9 cellular contexts compared by ENCODE assay signal in genomic region chr19:3556423-3556977, GRCh38. TPM values are rescaled to one million over a fixed set of nuclear protein-coding genes. Genes with fewer than 3 reads are reported as not detected.
DNase-seq lines count a peak whose midpoint lies in the region; ATAC-seq and TF ChIP-seq lines count a peak whose summit lies in the region.
"Had no signal": no experiment of that assay in that cellular context is flagged by ENCODE, and none has a peak within 500 bp of the region (broad histone marks: within the 10 kb centered on the region; RNA-seq: fewer than 3 reads in every experiment).

No MANE protein-coding gene starts in this region.

- H3K4me1 ChIP-seq in body of pancreas (peaks cover 45% of the 10 kb centered on the region), mesenchymal stem cell (ENCODE audit: control insufficient read depth, insufficient read depth, low read depth, low read length) (peaks cover 46% of the 10 kb centered on the region)

- no peak overlapping the region for H2BK15ac ChIP-seq in mesenchymal stem cell (ENCODE audit: low read depth, poor library complexity, severe bottlenecking)

- H2AK5ac ChIP-seq in mesenchymal stem cell (ENCODE audit: low read length, severe bottlenecking): no peak overlapping the region

- no peak for DNase-seq in activated naive CD4-positive, alpha-beta T cell treated with anti-CD3 and anti-CD28 coated beads, Interleukin-2, amount 10 ng/mL, durations not matched to agents 7 days and 5 days
- no peak for DNase-seq in activated naive CD4-positive, alpha-beta T cell (lab: John Stamatoyannopoulos, UW)
- DNase-seq in body of pancreas (no peak), mesenchymal stem cell (no peak), type B pancreatic cell (ENCODE audit: extremely low spot score, unreplicated experiment) (no peak), NCI-H2081 treated with DMSO at 0.1 percent for 48 hours (lab: John Stamatoyannopoulos, UW) (no peak), LoVo (ENCODE audit: low spot score) (no peak), amniotic stem cell (lab: John Stamatoyannopoulos, UW) (no peak)
- DNase-seq: NCI-H187 treated with DMSO at 0.1 percent for 48 hours had no signal

- ATAC-seq in body of pancreas: no peak

- peaks cover 5% of the 10 kb centered on the region for H3K79me1 ChIP-seq in mesenchymal stem cell (replicated peaks; ENCODE audit: low read length, poor library complexity, severe bottlenecking)

- no peak overlapping the region for H2BK120ac ChIP-seq in mesenchymal stem cell (ENCODE audit: low read depth, low read length)

- H3K9ac ChIP-seq in mesenchymal stem cell (ENCODE audit: low read length): peak overlapping the region; percentile 89

- H2BK12ac ChIP-seq in mesenchymal stem cell (ENCODE audit: low read length in 2 of 2): peak overlapping the region; percentile 59 to 72

- H3K9me3 Mint-ChIP-seq in activated naive CD4-positive, alpha-beta T cell treated with anti-CD3 and anti-CD28 coated beads, Interleukin-2, amount 10 ng/mL, durations not matched to agents 7 days and 5 days: no peaks in the 10 kb centered on the region
- no peaks in the 10 kb centered on the region for H3K9me3 Mint-ChIP-seq in type B pancreatic cell

- peak overlapping the region in 1 of 2 experiments; percentile 13 for H3K18ac ChIP-seq in mesenchymal stem cell (ENCODE audit: low read depth in 1 of 2, low read length in 2 of 2)

- H3K23ac ChIP-seq in mesenchymal stem cell (ENCODE audit: low read length in 2 of 2): peak overlapping the region in 1 of 2 experiments; percentile 81

- peak overlapping the region; percentile 86 for H3K27ac Mint-ChIP-seq in activated naive CD4-positive, alpha-beta T cell treated with anti-CD3 and anti-CD28 coated beads, Interleukin-2, amount 10 ng/mL, durations not matched to agents 7 days and 5 days
- H3K27ac Mint-ChIP-seq in type B pancreatic cell: peak overlapping the region; percentile 78

- no peaks in the 10 kb centered on the region for H3K27me3 Mint-ChIP-seq in activated naive CD4-positive, alpha-beta T cell treated with anti-CD3 and anti-CD28 coated beads, Interleukin-2, amount 10 ng/mL, durations not matched to agents 7 days and 5 days
- H3K27me3 Mint-ChIP-seq in type B pancreatic cell: no peaks in the 10 kb centered on the region

- peak overlapping the region in 3 of 4 donors; percentile 5 to 77 (median 74) for H3K27ac ChIP-seq in body of pancreas
- H3K27ac ChIP-seq in mesenchymal stem cell (ENCODE audit: low read length, poor library complexity, severe bottlenecking): peak overlapping the region; percentile 10

- peak overlapping the region; percentile 96 for H3K4me3 Mint-ChIP-seq in activated naive CD4-positive, alpha-beta T cell treated with anti-CD3 and anti-CD28 coated beads, Interleukin-2, amount 10 ng/mL, durations not matched to agents 7 days and 5 days
- peak overlapping the region; percentile 92 for H3K4me3 Mint-ChIP-seq in type B pancreatic cell

- H4K8ac ChIP-seq in mesenchymal stem cell (ENCODE audit: low read length): peak overlapping the region; percentile 53

- H3K4me1 Mint-ChIP-seq in activated naive CD4-positive, alpha-beta T cell treated with anti-CD3 and anti-CD28 coated beads, Interleukin-2, amount 10 ng/mL, durations not matched to agents 7 days and 5 days: peaks cover 51% of the 10 kb centered on the region
- H3K4me1 Mint-ChIP-seq in type B pancreatic cell (ENCODE audit: unreplicated experiment): peaks cover 16% of the 10 kb centered on the region

- TF ChIP-seq CTCF in body of pancreas (IDR thresholded peaks at IDR 0.05) (no peak), type B pancreatic cell (conservative IDR thresholded peaks at IDR 0.05) (no peak)

- CTCF ChIA-PET in activated naive CD4-positive, alpha-beta T cell treated with anti-CD3 and anti-CD28 coated beads, Interleukin-2, amount 10 ng/mL, durations not matched to agents 7 days and 5 days (lab: Charles Lee): interaction anchor here (1.2 to 6.6 kb wide), 2 partner anchors 10 to 28 kb away, joined by 3 to 42 read pairs; partner anchors contain the start of gene GIPC3

- peak overlapping the region in 1 of 2 experiments; percentile 68 for H3K14ac ChIP-seq in mesenchymal stem cell (ENCODE audit: low read length in 2 of 2)

- no peak for TF ChIP-seq POLR2A in body of pancreas (IDR thresholded peaks at IDR 0.05)

- peaks cover 16% of the 10 kb centered on the region for H3K36me3 Mint-ChIP-seq in activated naive CD4-positive, alpha-beta T cell treated with anti-CD3 and anti-CD28 coated beads, Interleukin-2, amount 10 ng/mL, durations not matched to agents 7 days and 5 days
- H3K36me3 Mint-ChIP-seq in type B pancreatic cell: no peaks in the 10 kb centered on the region

- H2BK5ac ChIP-seq in mesenchymal stem cell (ENCODE audit: low read depth, low read length, poor library complexity, severe bottlenecking): no peak overlapping the region

- peak overlapping the region; percentile 20 to 82 for H3K4ac ChIP-seq in mesenchymal stem cell (ENCODE audit: low read depth in 1 of 2, low read length in 2 of 2)

- intact Hi-C loops in body of pancreas (cut with DNase I): no loop called here

- H4K91ac ChIP-seq in mesenchymal stem cell (ENCODE audit: low read length): peak overlapping the region; percentile 80

- H3K36me3 ChIP-seq in body of pancreas (replicated peaks in 1 of 2; ENCODE audit: insufficient read depth in 1 of 2, low read depth in 2 of 2) (no peaks in the 10 kb centered on the region), mesenchymal stem cell (ENCODE audit: control insufficient read depth in 1 of 2, insufficient read depth in 2 of 2, low read depth in 1 of 2, low read length in 2 of 2) (peaks cover 0 to 10% of the 10 kb centered on the region in 2 experiments)

- peak overlapping the region; percentile 98 for H3K4me2 ChIP-seq in mesenchymal stem cell (ENCODE audit: low read length, poor library complexity, severe bottlenecking)

- H3K27me3 ChIP-seq in body of pancreas (no peaks in the 10 kb centered on the region), mesenchymal stem cell (ENCODE audit: control insufficient read depth in 1 of 2, insufficient read depth in 1 of 2, low read length in 2 of 2) (no peaks in the 10 kb centered on the region)

- no peak overlapping the region for H2AFZ ChIP-seq in mesenchymal stem cell (ENCODE audit: low read depth, low read length)

- H3K9me3 ChIP-seq in body of pancreas (no peaks in the 10 kb centered on the region), mesenchymal stem cell (ENCODE audit: control insufficient read depth, low read length) (no peaks in the 10 kb centered on the region)

- WGBS in body of pancreas, 2 donors: 15 to 21% methylated on average over 9 of the region's 9 CpGs
- WGBS in mesenchymal stem cell: 52% methylated on average over 9 of the region's 9 CpGs

- H3K4me3 ChIP-seq in body of pancreas (peak overlapping the region; percentile 71 to 75), mesenchymal stem cell (ENCODE audit: insufficient read depth in 1 of 2, low read depth in 1 of 2, low read length in 2 of 2) (peak overlapping the region; percentile 93 to 100)

RNA-seq across cellular contexts. Expression of gene MFSD12, which starts 0.9 kb away (rescaled TPM):
- total RNA-seq in body of pancreas (10 to 100 TPM; 64.3 to 78.8 TPM), type B pancreatic cell (ENCODE audit: low replicate concordance) (74.1 and 80.9 TPM in 2 replicates)
- polyA plus RNA-seq in mesenchymal stem cell (2013, experiment 1 of 2): 108 TPM
- 107 TPM for polyA plus RNA-seq in mesenchymal stem cell (2013, experiment 2 of 2)

RNA-seq across cellular contexts. Expression of gene HMG20B, which starts 16.2 kb away (rescaled TPM):
- 10 to 100 TPM; 66.7 to 91.0 TPM for total RNA-seq in body of pancreas
- polyA plus RNA-seq in mesenchymal stem cell (2013, experiment 1 of 2): 91.0 TPM
- 88.5 TPM for polyA plus RNA-seq in mesenchymal stem cell (2013, experiment 2 of 2)
- total RNA-seq in type B pancreatic cell (ENCODE audit: low replicate concordance): 60.1 and 78.3 TPM in 2 replicates

RNA-seq across cellular contexts. Expression of gene TEKTIP1, which starts 17.5 kb away (rescaled TPM):
- 1 to 10 TPM in 1 of 2 donors, not detected in 1; 1.3 TPM for total RNA-seq in body of pancreas
- not detected for polyA plus RNA-seq in mesenchymal stem cell (2013, experiment 1 of 2)
- not detected for polyA plus RNA-seq in mesenchymal stem cell (2013, experiment 2 of 2)
- 1.3 and 3.4 TPM in 2 replicates for total RNA-seq in type B pancreatic cell (ENCODE audit: low replicate concordance)

RNA-seq across cellular contexts. Expression of gene GIPC3, which starts 28.8 kb away (rescaled TPM):
- under 1 TPM; 0.78 to 0.99 TPM for total RNA-seq in body of pancreas
- polyA plus RNA-seq in mesenchymal stem cell (2013, experiment 1 of 2): 5.4 TPM
- polyA plus RNA-seq in mesenchymal stem cell (2013, experiment 2 of 2): 5.2 TPM
- total RNA-seq in type B pancreatic cell (ENCODE audit: low replicate concordance): 0.07 TPM in 1 of 2 replicates, not detected in the other

RNA-seq across cellular contexts. Expression of gene TBXA2R, which starts 50.2 kb away (rescaled TPM):
- total RNA-seq in body of pancreas (1 to 10 TPM in 1 of 2 donors, under 1 TPM in 1; 0.52 to 3.0 TPM), type B pancreatic cell (ENCODE audit: low replicate concordance) (not detected in 2 replicates)
- polyA plus RNA-seq in mesenchymal stem cell (2013, experiment 1 of 2): 6.8 TPM
- polyA plus RNA-seq in mesenchymal stem cell (2013, experiment 2 of 2): 6.9 TPM
